12 cellular contexts compared by ENCODE assay signal in genomic region chr9:122379340-122379739, GRCh38. TPM values are rescaled to one million over a fixed set of nuclear protein-coding genes. Genes with fewer than 3 reads are reported as not detected.
DNase-seq lines count a peak whose midpoint lies in the region; ATAC-seq and TF ChIP-seq lines count a peak whose summit lies in the region.
"Had no signal": no experiment of that assay in that cellular context is flagged by ENCODE, and none has a peak within 500 bp of the region (broad histone marks: within the 10 kb centered on the region; RNA-seq: fewer than 3 reads in every experiment).

No MANE protein-coding gene starts in this region.

- peaks cover 21% of the 10 kb centered on the region for H3K4me1 Mint-ChIP-seq in stimulated activated naive CD8-positive, alpha-beta T cell treated with anti-CD3 and anti-CD28 coated beads, Interleukin-15, amount 100 ng/mL, for 72 hours

- no peak overlapping the region for H3K4me3 ChIP-seq in epithelial cell of esophagus (ENCODE audit: low read length)
- H3K4me3 ChIP-seq in upper lobe of left lung: no peak overlapping the region
- H3K4me3 ChIP-seq: left ventricle myocardium inferior, right atrium auricular region had no signal

- no peak for TF ChIP-seq EP300 in upper lobe of left lung (IDR thresholded peaks at IDR 0.05)

- no peak for ATAC-seq in stimulated activated naive CD8-positive, alpha-beta T cell treated with anti-CD3 and anti-CD28 coated beads, Interleukin-15, Interleukin-2, amounts not matched to agents 100 U/mL and 50 U/mL, for 24 hours
- ATAC-seq in stimulated activated naive CD8-positive, alpha-beta T cell treated with anti-CD3 and anti-CD28 coated beads, Interleukin-15, amount 100 ng/mL, for 72 hours: no peak
- ATAC-seq in upper lobe of left lung (ENCODE audit: low FRiP score in 2 of 2): no peak
- ATAC-seq in HG02884 (IDR thresholded peaks at IDR 0.05; ENCODE audit: unreplicated experiment): no peak

- H3K27me3 ChIP-seq in upper lobe of left lung: no peaks in the 10 kb centered on the region
- H3K27me3 ChIP-seq: right atrium auricular region had no signal

- DNase-seq in stimulated activated naive CD8-positive, alpha-beta T cell treated with anti-CD3 and anti-CD28 coated beads, Interleukin-15, Interleukin-2, amounts not matched to agents 100 U/mL and 50 U/mL, for 24 hours: peak; percentile 35
- DNase-seq in stimulated activated naive CD8-positive, alpha-beta T cell treated with anti-CD3 and anti-CD28 coated beads, Interleukin-15, amount 100 ng/mL, for 72 hours: no peak
- peak; percentile 13 for DNase-seq in NCI-H69 (lab: John Stamatoyannopoulos, UW)
- DNase-seq in epithelial cell of esophagus (ENCODE audit: low read depth): no peak
- DNase-seq in upper lobe of left lung: no peak
- no peak for DNase-seq in amygdala (lab: John Stamatoyannopoulos, UW)
- no peak for DNase-seq in NCI-H2227 treated with DMSO at 0.1 percent for 48 hours (lab: John Stamatoyannopoulos, UW)
- DNase-seq: activated naive CD4-positive, alpha-beta T cell treated with Interleukin-2 at 50 U/mL for 16 hours; left ventricle myocardium inferior; NCI-H510A had no signal

- no peaks in the 10 kb centered on the region for H3K36me3 ChIP-seq in upper lobe of left lung
- H3K36me3 ChIP-seq: left ventricle myocardium inferior, right atrium auricular region had no signal

- H3K27ac ChIP-seq in upper lobe of left lung: no peak overlapping the region
- H3K27ac ChIP-seq: left ventricle myocardium inferior, right atrium auricular region had no signal

- H3K4me3 Mint-ChIP-seq in stimulated activated naive CD8-positive, alpha-beta T cell treated with anti-CD3 and anti-CD28 coated beads, Interleukin-15, amount 100 ng/mL, for 72 hours: no peak overlapping the region

- H3K27me3 Mint-ChIP-seq in stimulated activated naive CD8-positive, alpha-beta T cell treated with anti-CD3 and anti-CD28 coated beads, Interleukin-15, amount 100 ng/mL, for 72 hours: peaks cover 29% of the 10 kb centered on the region

- TF ChIP-seq POLR2A in upper lobe of left lung (IDR thresholded peaks at IDR 0.05): no peak

- H3K4me1 ChIP-seq in upper lobe of left lung: peaks cover 11 to 22% (median 20%) of the 10 kb centered on the region in 4 donors

- no peak overlapping the region for H3K27ac Mint-ChIP-seq in stimulated activated naive CD8-positive, alpha-beta T cell treated with anti-CD3 and anti-CD28 coated beads, Interleukin-15, amount 100 ng/mL, for 72 hours

- WGBS in upper lobe of left lung, 2 donors: 83 to 100% methylated on average over 1 of the region's 1 CpG

- H3K9me3 Mint-ChIP-seq in stimulated activated naive CD8-positive, alpha-beta T cell treated with anti-CD3 and anti-CD28 coated beads, Interleukin-15, amount 100 ng/mL, for 72 hours: no peaks in the 10 kb centered on the region

- TF ChIP-seq CTCF in epithelial cell of esophagus (IDR thresholded peaks at IDR 0.05; ENCODE audit: insufficient read depth, low read depth, low read length, missing control alignments) (peak; percentile 30), upper lobe of left lung (IDR thresholded peaks at IDR 0.05) (no peak)

- H3K9me3 ChIP-seq in upper lobe of left lung: peaks cover 0 to 8% (median 5%) of the 10 kb centered on the region in 4 donors
- H3K9me3 ChIP-seq: right atrium auricular region had no signal

RNA-seq across cellular contexts. Expression of gene PTGS1, which starts 8.5 kb away (rescaled TPM):
- total RNA-seq in upper lobe of left lung: 10 to 100 TPM in 2 of 6 donors, 1 to 10 TPM in 4; 5.0 to 21.4 (median 8.5) TPM

Comparison
In these comparisons a context has a peak if more than half of its experiments do, and no peak if none do; other contexts are left out.
1. DNase-seq: peak in stimulated activated naive CD8-positive, alpha-beta T cell treated with anti-CD3 and anti-CD28 coated beads, Interleukin-15, Interleukin-2, amounts not matched to agents 100 U/mL and 50 U/mL, for 24 hours (single experiment) and NCI-H69 (single experiment); none in stimulated activated naive CD8-positive, alpha-beta T cell treated with anti-CD3 and anti-CD28 coated beads, Interleukin-15, amount 100 ng/mL, for 72 hours (0 of 2), epithelial cell of esophagus (single experiment), upper lobe of left lung (0 of 2), amygdala (0 of 56) and NCI-H2227 treated with DMSO at 0.1 percent for 48 hours (single experiment).